Comparison of ENCODE assay signal across 8 cellular contexts in the genomic region with DNA sequence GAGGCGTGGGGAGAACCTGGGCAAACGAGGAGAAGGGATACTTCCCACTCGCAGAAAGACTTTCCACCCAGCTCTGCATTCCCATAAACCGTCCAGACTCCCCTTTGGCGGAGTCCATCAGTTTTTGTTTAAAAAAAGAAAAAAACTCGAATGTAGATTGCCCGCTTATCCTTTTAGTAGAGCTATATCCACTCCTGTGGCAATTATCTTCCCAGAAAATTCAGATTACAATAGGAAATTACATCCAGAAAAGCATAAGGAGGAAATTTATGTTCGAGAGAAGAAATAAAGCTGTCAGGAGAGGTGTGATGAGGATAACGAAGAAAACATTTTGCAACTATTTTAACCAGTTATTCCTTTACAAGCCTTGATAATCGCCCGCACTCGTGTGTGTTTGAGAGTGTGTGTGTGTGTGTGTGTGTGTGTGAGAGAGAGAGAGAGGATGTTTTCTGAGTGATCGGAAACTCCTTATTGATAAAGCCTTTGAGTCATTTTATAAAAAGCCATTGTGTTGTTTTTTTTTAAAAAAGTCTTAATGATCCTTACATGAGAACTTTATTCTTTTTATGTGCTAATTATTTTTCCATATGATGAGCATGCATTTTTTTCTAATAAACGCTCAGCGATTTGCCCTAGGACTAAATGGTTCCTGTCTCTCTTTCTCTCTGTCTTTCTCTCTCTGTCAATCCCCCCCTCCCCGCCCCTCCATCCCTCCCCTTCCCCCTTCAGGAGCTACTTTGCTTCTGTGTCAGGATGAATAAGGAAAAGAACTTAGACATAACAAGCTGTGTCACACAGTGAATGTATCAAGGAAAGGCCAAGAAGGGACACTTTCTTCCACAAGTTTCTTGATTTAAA. TPM values are rescaled to one million over a fixed set of nuclear protein-coding genes. Genes with fewer than 3 reads are reported as not detected.
DNase-seq lines count a peak whose midpoint lies in the region; ATAC-seq and TF ChIP-seq lines count a peak whose summit lies in the region.

No MANE protein-coding gene starts in this region.

- WGBS in gastroesophageal sphincter (ENCODE audit: low coverage in 1 of 2), 2 donors, result 0 to 2% methylated on average over 12 to 13 of the region's 16 CpGs

- POLR2A ChIA-PET in CD8-positive, alpha-beta memory T cell (lab: Charles Lee), result interaction anchor here (0.6 to 2.8 kb wide), 3 partner anchors 96 to 262 kb away, joined by 3 to 21 read pairs (median 3); a partner anchor contains a TSS

- peak overlapping the region in 7 of 8 donors; percentile 93 to 99 (median 97) for H3K27ac Mint-ChIP-seq in CD8-positive, alpha-beta memory T cell
- H3K27ac Mint-ChIP-seq in activated T-helper 1 cell treated with anti-CD3 and anti-CD28 coated beads, Interleukin-12 subunit alpha, Interleukin-12 subunit beta, Interleukin-2, Interleukin-4 antibody, amounts not matched to agents 30 ng/mL and 10 ng/mL and 1 ng/mL, durations not matched to agents 14 hours and 24 hours and 36 hours, result peak overlapping the region; percentile 97

- peak overlapping the region; percentile 83 for H3K4me3 ChIP-seq in CD8-positive, alpha-beta memory T cell (ENCODE audit: low read length)
- H3K4me3 ChIP-seq in LNCaP clone FGC (ENCODE audit: low read depth, low read length) (peak overlapping the region; percentile 78), gastroesophageal sphincter (peak overlapping the region; percentile 92)

- H3K4me1 Mint-ChIP-seq in CD8-positive, alpha-beta memory T cell, result peaks cover 29 to 41% (median 36%) of the 10 kb centered on the region in 3 donors
- H3K4me1 Mint-ChIP-seq in activated T-helper 1 cell treated with anti-CD3 and anti-CD28 coated beads, Interleukin-12 subunit alpha, Interleukin-12 subunit beta, Interleukin-2, Interleukin-4 antibody, amounts not matched to agents 30 ng/mL and 10 ng/mL and 1 ng/mL, durations not matched to agents 14 hours and 24 hours and 36 hours (ENCODE audit: low read depth), result peaks cover 50% of the 10 kb centered on the region

- H3K36me3 ChIP-seq in CD8-positive, alpha-beta memory T cell (ENCODE audit: insufficient read depth, low read length), result no peaks in the 10 kb centered on the region
- no peaks in the 10 kb centered on the region for H3K36me3 ChIP-seq in gastroesophageal sphincter

- peak in 4 of 5 donors; percentile 4 to 59 (median 40) for DNase-seq in CD8-positive, alpha-beta memory T cell
- DNase-seq in LNCaP clone FGC (ENCODE audit: low read depth) (no peak), retina (peak; percentile 56)
- no peak for DNase-seq in activated T-helper 1 cell treated with anti-CD3 and anti-CD28 coated beads, Interleukin-12 subunit alpha, Interleukin-12 subunit beta, Interleukin-2, Interleukin-4 antibody, amounts not matched to agents 30 ng/mL and 10 ng/mL and 1 ng/mL, durations not matched to agents 14 hours and 24 hours and 36 hours (ENCODE audit: low spot score)

- H3K9me3 Mint-ChIP-seq in CD8-positive, alpha-beta memory T cell, result no peaks in the 10 kb centered on the region
- H3K9me3 Mint-ChIP-seq in activated T-helper 1 cell treated with anti-CD3 and anti-CD28 coated beads, Interleukin-12 subunit alpha, Interleukin-12 subunit beta, Interleukin-2, Interleukin-4 antibody, amounts not matched to agents 30 ng/mL and 10 ng/mL and 1 ng/mL, durations not matched to agents 14 hours and 24 hours and 36 hours, result no peaks in the 10 kb centered on the region

- no peak for TF ChIP-seq POLR2A in gastroesophageal sphincter (IDR thresholded peaks at IDR 0.05)

- ATAC-seq in gastroesophageal sphincter, result no peak
- no peak for ATAC-seq in HG02759 (IDR thresholded peaks at IDR 0.05; ENCODE audit: unreplicated experiment)
- ATAC-seq in HG03039 (IDR thresholded peaks at IDR 0.05; ENCODE audit: unreplicated experiment), result no peak
- ATAC-seq in GM19452 (IDR thresholded peaks at IDR 0.05; ENCODE audit: unreplicated experiment), result no peak

- intact Hi-C loops in activated T-helper 1 cell treated with anti-CD3 and anti-CD28 coated beads, Interleukin-12 subunit alpha, Interleukin-12 subunit beta, Interleukin-2, Interleukin-4 antibody, amounts not matched to agents 30 ng/mL and 10 ng/mL and 1 ng/mL, durations not matched to agents 14 hours and 24 hours and 36 hours (cut with micrococcal nuclease), result loop anchor here (1.0 to 10.0 kb wide), 6 partner anchors 109 to 1937 kb away; a partner anchor contains a TSS

- H3K4me3 Mint-ChIP-seq in CD8-positive, alpha-beta memory T cell, result peak overlapping the region; percentile 92 to 99 (median 97)
- peak overlapping the region; percentile 96 for H3K4me3 Mint-ChIP-seq in activated T-helper 1 cell treated with anti-CD3 and anti-CD28 coated beads, Interleukin-12 subunit alpha, Interleukin-12 subunit beta, Interleukin-2, Interleukin-4 antibody, amounts not matched to agents 30 ng/mL and 10 ng/mL and 1 ng/mL, durations not matched to agents 14 hours and 24 hours and 36 hours

- no peak for TF ChIP-seq EP300 in gastroesophageal sphincter (IDR thresholded peaks at IDR 0.05)

- H3K27me3 ChIP-seq in CD8-positive, alpha-beta memory T cell (ENCODE audit: insufficient read depth, low read length, poor library complexity, severe bottlenecking), result no peaks in the 10 kb centered on the region
- H3K27me3 ChIP-seq in gastroesophageal sphincter, result no peaks in the 10 kb centered on the region

- H3K27me3 Mint-ChIP-seq in CD8-positive, alpha-beta memory T cell, result peaks cover 0 to 9% of the 10 kb centered on the region in 2 donors
- peaks cover 6% of the 10 kb centered on the region for H3K27me3 Mint-ChIP-seq in activated T-helper 1 cell treated with anti-CD3 and anti-CD28 coated beads, Interleukin-12 subunit alpha, Interleukin-12 subunit beta, Interleukin-2, Interleukin-4 antibody, amounts not matched to agents 30 ng/mL and 10 ng/mL and 1 ng/mL, durations not matched to agents 14 hours and 24 hours and 36 hours (ENCODE audit: insufficient read depth)

- H3K4me1 ChIP-seq in CD8-positive, alpha-beta memory T cell (ENCODE audit: insufficient read depth, low read length), result peaks cover 32% of the 10 kb centered on the region
- peaks cover 6 to 55% (median 16%) of the 10 kb centered on the region in 3 donors for H3K4me1 ChIP-seq in gastroesophageal sphincter

- no peaks in the 10 kb centered on the region for H3K9me3 ChIP-seq in CD8-positive, alpha-beta memory T cell (ENCODE audit: low read length)
- no peaks in the 10 kb centered on the region for H3K9me3 ChIP-seq in gastroesophageal sphincter

- peaks cover 0 to 22% (median 0%) of the 10 kb centered on the region in 3 donors for H3K36me3 Mint-ChIP-seq in CD8-positive, alpha-beta memory T cell
- peaks cover 18% of the 10 kb centered on the region for H3K36me3 Mint-ChIP-seq in activated T-helper 1 cell treated with anti-CD3 and anti-CD28 coated beads, Interleukin-12 subunit alpha, Interleukin-12 subunit beta, Interleukin-2, Interleukin-4 antibody, amounts not matched to agents 30 ng/mL and 10 ng/mL and 1 ng/mL, durations not matched to agents 14 hours and 24 hours and 36 hours (ENCODE audit: low read depth)

- no peak for TF ChIP-seq CTCF in LNCaP clone FGC (IDR thresholded peaks at IDR 0.05; ENCODE audit: control insufficient read depth, extremely low read depth, insufficient read depth)
- TF ChIP-seq CTCF in gastroesophageal sphincter (IDR thresholded peaks at IDR 0.05), result no peak

- H3K27ac ChIP-seq in CD8-positive, alpha-beta memory T cell (ENCODE audit: low read depth, low read length), result peak overlapping the region; percentile 93
- H3K27ac ChIP-seq in gastroesophageal sphincter, result peak overlapping the region; percentile 93 to 99 (median 98)

- CTCF ChIA-PET in CD8-positive, alpha-beta memory T cell (lab: Charles Lee), result interaction anchor here (0.7 to 2.3 kb wide), 6 partner anchors 17 to 131 kb away, joined by 3 to 16 read pairs (median 4); a partner anchor contains a TSS

RNA-seq across cellular contexts. Expression of a gene that starts 1.1 kb away (rescaled TPM):
- 10 to 100 TPM; 85.0 to 86.1 TPM for total RNA-seq in CD8-positive, alpha-beta memory T cell
- 4.2 TPM for polyA plus RNA-seq in CD8-positive, alpha-beta memory T cell
- total RNA-seq in activated T-helper 1 cell treated with anti-CD3 and anti-CD28 coated beads, Interleukin-12 subunit alpha, Interleukin-12 subunit beta, Interleukin-2, Interleukin-4 antibody, amounts not matched to agents 30 ng/mL and 10 ng/mL and 1 ng/mL, durations not matched to agents 14 hours and 24 hours and 36 hours, result 84.2 and 85.9 TPM in 2 replicates
- 10 to 100 TPM; 23.8 to 31.6 (median 29.9) TPM for total RNA-seq in gastroesophageal sphincter

Comparison
In these comparisons a context has a peak if more than half of its experiments do, and no peak if none do; other contexts are left out.
1. DNase-seq: peak in CD8-positive, alpha-beta memory T cell (4 of 5) and retina (single experiment); none in LNCaP clone FGC (single experiment) and activated T-helper 1 cell treated with anti-CD3 and anti-CD28 coated beads, Interleukin-12 subunit alpha, Interleukin-12 subunit beta, Interleukin-2, Interleukin-4 antibody, amounts not matched to agents 30 ng/mL and 10 ng/mL and 1 ng/mL, durations not matched to agents 14 hours and 24 hours and 36 hours (single experiment).
2. Peak in every context shown above with its lines, with median percentiles within 50 percentile points of each other: H3K4me3 ChIP-seq.